In genomic region chr12:121697093-121697698, GRCh38 we compare ENCODE assay signal across 8 cellular contexts. TPM values are rescaled to one million over a fixed set of nuclear protein-coding genes. Genes with fewer than 3 reads are reported as not detected.
DNase-seq lines count a peak whose midpoint lies in the region; ATAC-seq, FAIRE-seq and TF ChIP-seq lines count a peak whose summit lies in the region.

No MANE protein-coding gene starts in this region.

- DNase-seq in A549 (ENCODE audit: low read depth in 1 of 2, low spot score in 1 of 2) (peak; percentile 54 to 70), GDM1 (lab: John Stamatoyannopoulos, UW) (peak; percentile 7), NCI-H2081 (lab: John Stamatoyannopoulos, UW) (peak; percentile 65 to 68), hepatic stellate cell (ENCODE audit: low spot score) (peak; percentile 52), testis (no peak), brain microvascular endothelial cell (no peak)
- peak; percentile 62 for DNase-seq in activated CD8-positive, alpha-beta T cell treated with anti-CD3 and anti-CD28 coated beads, Interleukin-2, amount 10 ng/mL, durations not matched to agents 7 days and 5 days

- H3K27me3 Mint-ChIP-seq in activated CD8-positive, alpha-beta T cell treated with anti-CD3 and anti-CD28 coated beads, Interleukin-2, amount 10 ng/mL, durations not matched to agents 7 days and 5 days (ENCODE audit: low read depth): peaks cover 9% of the 10 kb centered on the region

- no peaks in the 10 kb centered on the region for H3K9me3 ChIP-seq in A549
- H3K9me3 ChIP-seq in testis: no peaks in the 10 kb centered on the region

- CTCF ChIA-PET in A549 (lab: Yijun Ruan, JAX): interaction anchor here (0.6 to 26.7 kb wide), 18 partner anchors 8 to 1085 kb away, joined by 3 to 509 read pairs (median 3); partner anchors contain the start of genes RHOF and TMEM120B
- CTCF ChIA-PET in activated CD8-positive, alpha-beta T cell treated with anti-CD3 and anti-CD28 coated beads, Interleukin-2, amount 10 ng/mL, durations not matched to agents 7 days and 5 days (lab: Charles Lee): interaction anchor here (1.0 to 3.0 kb wide), 3 partner anchors 15 to 97 kb away, joined by 3 to 27 read pairs (median 6); partner anchors contain the start of genes RHOF and TMEM120B

- TF ChIP-seq RAD21 in A549 (conservative IDR thresholded peaks at IDR 0.05 in 1 of 2, IDR thresholded peaks at IDR 0.05 in 1 of 2): peak; percentile 88 to 90

- H3K27ac Mint-ChIP-seq in activated CD8-positive, alpha-beta T cell treated with anti-CD3 and anti-CD28 coated beads, Interleukin-2, amount 10 ng/mL, durations not matched to agents 7 days and 5 days: no peak overlapping the region

- H3K36me3 ChIP-seq in testis (ENCODE audit: low read depth, missing control alignments): no peaks in the 10 kb centered on the region
- H3K36me3 ChIP-seq in brain microvascular endothelial cell (replicated peaks): no peaks in the 10 kb centered on the region

- WGBS in A549 (ENCODE audit: missing lambda C conversion rate): 33% methylated on average over 9 of the region's 9 CpGs
- 52 to 59% methylated on average over 9 of the region's 9 CpGs for WGBS in testis, 2 donors

- H3K4me2 ChIP-seq in A549: peak overlapping the region; percentile 36; the same call in 2 of the 3 replicates

- H3K4me3 Mint-ChIP-seq in activated CD8-positive, alpha-beta T cell treated with anti-CD3 and anti-CD28 coated beads, Interleukin-2, amount 10 ng/mL, durations not matched to agents 7 days and 5 days: no peak overlapping the region

- H3K27me3 ChIP-seq in testis: no peaks in the 10 kb centered on the region
- H3K27me3 ChIP-seq in brain microvascular endothelial cell (replicated peaks): no peaks in the 10 kb centered on the region

- in situ Hi-C loops in brain microvascular endothelial cell (cut with HindIII; ENCODE audit: low pct_ligation_motif_present, low sequenced_read_pairs): no loop called here

- no peaks in the 10 kb centered on the region for H3K9me3 Mint-ChIP-seq in activated CD8-positive, alpha-beta T cell treated with anti-CD3 and anti-CD28 coated beads, Interleukin-2, amount 10 ng/mL, durations not matched to agents 7 days and 5 days (ENCODE audit: insufficient read depth)

- TF ChIP-seq CTCF in A549 (IDR thresholded peaks at IDR 0.05) (peak; percentile 83), testis (IDR thresholded peaks at IDR 0.05) (peak; percentile 60 to 67 (median 65)), brain microvascular endothelial cell (IDR thresholded peaks at IDR 0.05; ENCODE audit: low read depth, low read length, missing control alignments) (no peak)

- no peaks in the 10 kb centered on the region for H3K36me3 Mint-ChIP-seq in activated CD8-positive, alpha-beta T cell treated with anti-CD3 and anti-CD28 coated beads, Interleukin-2, amount 10 ng/mL, durations not matched to agents 7 days and 5 days (ENCODE audit: low read depth)

- ATAC-seq in A549: peak in 1 of 2 experiments; percentile 55; a peak in 3 of 6 replicates
- ATAC-seq in activated CD8-positive, alpha-beta T cell treated with anti-CD3 and anti-CD28 coated beads, Interleukin-2, amount 10 ng/mL, durations not matched to agents 7 days and 5 days: no peak
- ATAC-seq in GM18861 (IDR thresholded peaks at IDR 0.05; ENCODE audit: unreplicated experiment): no peak

- H3K4me1 Mint-ChIP-seq in activated CD8-positive, alpha-beta T cell treated with anti-CD3 and anti-CD28 coated beads, Interleukin-2, amount 10 ng/mL, durations not matched to agents 7 days and 5 days (ENCODE audit: low read depth): peaks cover 4% of the 10 kb centered on the region

- TF ChIP-seq EP300 in A549 (IDR thresholded peaks at IDR 0.05): no peak

- POLR2A ChIA-PET in A549 (lab: Yijun Ruan, JAX): no interaction called here
- POLR2A ChIA-PET in activated CD8-positive, alpha-beta T cell treated with anti-CD3 and anti-CD28 coated beads, Interleukin-2, amount 10 ng/mL, durations not matched to agents 7 days and 5 days (lab: Charles Lee): no interaction called here

- no peak for TF ChIP-seq POLR2A in A549 (IDR thresholded peaks at IDR 0.05; ENCODE audit: low read length)
- TF ChIP-seq POLR2A in testis (IDR thresholded peaks at IDR 0.05): no peak

- H3K27ac ChIP-seq in A549 (peak overlapping the region; percentile 4 to 27; a peak in 3 of 6 replicates), testis (no peak overlapping the region), brain microvascular endothelial cell (no peak overlapping the region)

- intact Hi-C loops in testis (cut with DNase I; ENCODE audit: low total_unique reads): loop anchor here (5.0 kb wide), 1 partner anchor 70 kb away; no protein-coding TSS in a partner anchor

- no peak for FAIRE-seq in A549 (lab: Jason Lieb, UNC)

- H3K4me3 ChIP-seq in A549: no peak overlapping the region
- no peak overlapping the region for H3K4me3 ChIP-seq in testis
- H3K4me3 ChIP-seq in brain microvascular endothelial cell (ENCODE audit: low read depth, low read length): no peak overlapping the region

- H3K4me1 ChIP-seq in A549: peaks cover 13% of the 10 kb centered on the region; the same call in 2 of the 3 replicates
- no peaks in the 10 kb centered on the region for H3K4me1 ChIP-seq in testis

TF ChIP-seq in A549, 52 proteins besides CTCF, POLR2A, EP300 and RAD21:
- TF ChIP-seq ELK1 (IDR thresholded peaks at IDR 0.05; ENCODE audit: low read depth, low read length) (no peak), CBX2 (IDR thresholded peaks at IDR 0.05; ENCODE audit: borderline replicate concordance, low read depth) (no peak), SMC3 (IDR thresholded peaks at IDR 0.05) (peak; percentile 90), HES2 (IDR thresholded peaks at IDR 0.05) (no peak)

RNA-seq across cellular contexts. Expression of gene TMEM120B, which starts 15.4 kb away (rescaled TPM):
- polyA plus RNA-seq in A549 (2011; rRNA removed) (13.2 and 18.2 TPM in 2 replicates), A549 (2017; fragmentation: RNase III; extraction: RNeasy Plus Mini Kit Qiagen cat#74134 plus additional on column Dnase treatment) (10.2 to 10.6 TPM (median 10.2 TPM) in 3 replicates), testis (ENCODE audit: insufficient read depth, low read depth, low replicate concordance) (4.9 TPM)
- 19.7 and 26.1 TPM in 2 replicates for polyA plus RNA-seq in A549 (2012; cell fraction: cytosol; rRNA removed)
- 96.3 and 97.9 TPM in 2 replicates for polyA plus RNA-seq in A549 (2012; cell fraction: nucleus; rRNA removed)
- polyA minus RNA-seq in A549 (2011; rRNA and poly(A)+ RNA removed): 30.9 and 31.1 TPM in 2 replicates
- 1 to 10 TPM; 7.6 to 8.2 TPM for total RNA-seq in activated CD8-positive, alpha-beta T cell treated with anti-CD3 and anti-CD28 coated beads, Interleukin-2, amount 10 ng/mL, durations not matched to agents 7 days and 5 days
- total RNA-seq in testis: 10 to 100 TPM; 16.9 to 17.2 TPM

RNA-seq across cellular contexts. Expression of gene MORN3, which starts 27.7 kb away (rescaled TPM):
- polyA plus RNA-seq in A549 (2011; rRNA removed) (0.17 and 0.47 TPM in 2 replicates), A549 (2017; fragmentation: RNase III; extraction: RNeasy Plus Mini Kit Qiagen cat#74134 plus additional on column Dnase treatment) (0.17 to 0.28 TPM (median 0.26 TPM) in 3 replicates), testis (ENCODE audit: insufficient read depth, low read depth, low replicate concordance) (85.9 TPM)
- 0.21 and 0.24 TPM in 2 replicates for polyA plus RNA-seq in A549 (2012; cell fraction: cytosol; rRNA removed)
- polyA plus RNA-seq in A549 (2012; cell fraction: nucleus; rRNA removed): 0.22 and 0.33 TPM in 2 replicates
- 0.05 and 0.12 TPM in 2 replicates for polyA minus RNA-seq in A549 (2011; rRNA and poly(A)+ RNA removed)
- total RNA-seq in activated CD8-positive, alpha-beta T cell treated with anti-CD3 and anti-CD28 coated beads, Interleukin-2, amount 10 ng/mL, durations not matched to agents 7 days and 5 days: under 1 TPM; 0.26 to 0.37 TPM
- 10 to 100 TPM in 1 of 2 donors, 1 to 10 TPM in 1; 8.3 to 46.1 TPM for total RNA-seq in testis

Comparison
In these comparisons a context has a peak if more than half of its experiments do, and no peak if none do; other contexts are left out.
1. DNase-seq: peak in A549 (2 of 2), GDM1 (single experiment), NCI-H2081 (2 of 2), activated CD8-positive, alpha-beta T cell treated with anti-CD3 and anti-CD28 coated beads, Interleukin-2, amount 10 ng/mL, durations not matched to agents 7 days and 5 days (single experiment) and hepatic stellate cell (single experiment); none in testis (single experiment) and brain microvascular endothelial cell (single experiment).
2. H3K27ac ChIP-seq: peak in A549 (2 of 2); none in testis (0 of 2) and brain microvascular endothelial cell (single experiment).
3. RNA of gene MORN3, which starts 27.7 kb away (total RNA-seq): 8.3 to 46.1 TPM in testis; 0.26 to 0.37 TPM in activated CD8-positive, alpha-beta T cell treated with anti-CD3 and anti-CD28 coated beads, Interleukin-2, amount 10 ng/mL, durations not matched to agents 7 days and 5 days; every median in the first group is over 4 times any median in the second.